8 cellular contexts compared by ENCODE assay signal in the genomic region with DNA sequence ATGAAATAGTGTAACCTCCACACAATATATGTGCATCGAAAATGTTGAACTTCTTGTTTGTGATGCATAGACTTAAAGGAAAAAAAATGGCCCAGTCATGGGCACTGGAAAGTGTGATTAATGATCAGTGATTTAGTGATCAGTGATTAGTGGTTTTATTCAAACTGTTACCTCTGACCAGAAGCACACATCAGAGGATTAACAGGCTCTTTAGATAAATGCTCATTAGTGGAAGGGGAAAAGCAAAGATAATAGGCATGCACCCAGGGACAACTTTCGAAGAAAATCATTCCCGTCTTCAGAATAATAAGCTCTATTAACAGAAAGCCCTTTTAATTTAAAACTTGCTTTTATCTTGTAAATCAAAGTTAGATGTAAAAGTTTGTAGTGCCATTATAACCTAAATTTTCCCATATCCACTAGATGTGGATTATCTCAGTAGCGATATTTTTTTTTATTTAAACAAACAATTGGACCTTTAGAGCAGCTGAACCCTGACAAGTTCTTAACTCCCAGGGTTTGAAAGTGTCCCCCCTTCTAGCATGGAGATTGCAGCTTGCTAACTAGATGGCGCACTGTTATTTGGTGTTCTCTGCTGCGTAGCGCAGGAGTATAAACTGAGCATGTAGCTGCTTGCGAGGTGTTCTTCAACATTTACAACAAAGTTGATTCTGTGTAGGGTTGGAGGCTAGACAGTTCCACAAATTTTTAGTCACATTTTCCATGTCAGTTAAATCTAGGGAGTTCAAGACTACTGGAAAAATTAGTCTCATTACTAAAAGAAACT. TPM values are rescaled to one million over a fixed set of nuclear protein-coding genes. Genes with fewer than 3 reads are reported as not detected.
A peak's percentile ranks its signal among the peaks of the same experiment; 100 is the strongest.
DNase-seq lines count a peak whose midpoint lies in the region; ATAC-seq and TF ChIP-seq lines count a peak whose summit lies in the region.
"Had no signal": no experiment of that assay in that cellular context is flagged by ENCODE, and none has a peak within 500 bp of the region (broad histone marks: within the 10 kb centered on the region; RNA-seq: fewer than 3 reads in every experiment).

A gene with protein sequence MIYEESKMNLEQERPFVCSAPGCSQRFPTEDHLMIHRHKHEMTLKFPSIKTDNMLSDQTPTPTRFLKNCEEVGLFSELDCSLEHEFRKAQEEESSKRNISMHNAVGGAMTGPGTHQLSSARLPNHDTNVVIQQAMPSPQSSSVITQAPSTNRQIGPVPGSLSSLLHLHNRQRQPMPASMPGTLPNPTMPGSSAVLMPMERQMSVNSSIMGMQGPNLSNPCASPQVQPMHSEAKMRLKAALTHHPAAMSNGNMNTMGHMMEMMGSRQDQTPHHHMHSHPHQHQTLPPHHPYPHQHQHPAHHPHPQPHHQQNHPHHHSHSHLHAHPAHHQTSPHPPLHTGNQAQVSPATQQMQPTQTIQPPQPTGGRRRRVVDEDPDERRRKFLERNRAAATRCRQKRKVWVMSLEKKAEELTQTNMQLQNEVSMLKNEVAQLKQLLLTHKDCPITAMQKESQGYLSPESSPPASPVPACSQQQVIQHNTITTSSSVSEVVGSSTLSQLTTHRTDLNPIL (plus strand): TSS at position 643 of the 787 bp plus-strand sequence. CDS start 397 bp downstream, outside the sequence.

- peaks cover 21% of the 10 kb centered on the region for H3K4me1 Mint-ChIP-seq in WTC11

- H3F3A ChIP-seq in GM23248 (ENCODE audit: insufficient read depth), result peaks cover 16% of the 10 kb centered on the region

- 90 to 98% methylated on average over 8 of the region's 8 CpGs for WGBS in GM23248 (ENCODE audit: low coverage in 1 of 2, low lambda C conversion rate in 2 of 2, missing lambda C conversion rate in 2 of 2), 2 experiments

- no peaks in the 10 kb centered on the region for H3K9me2 ChIP-seq in GM23248 (ENCODE audit: insufficient read depth)

- in situ Hi-C loops in GM23248 (cut with MboI), result no loop called here

- peak; percentile 22; the same call in 1 of the 2 replicates for ATAC-seq in WTC11

- H3K36me3 Mint-ChIP-seq in WTC11, result no peaks in the 10 kb centered on the region

- H3K27ac Mint-ChIP-seq in WTC11, result no peak within 1 kb of the TSS

- H3K27ac ChIP-seq in GM23248, result no peak within 1 kb of the TSS

- CTCF ChIA-PET in WTC11 (lab: Charles Lee), result interaction anchor here (0.5 to 1.6 kb wide), 18 partner anchors 12 to 318 kb away, joined by 3 to 8 read pairs (median 4); no protein-coding TSS in a partner anchor

- H3K4me3 ChIP-seq in GM23248, result peak within 1 kb of the TSS; percentile 85; the same call in 1 of the 2 replicates
- peak within 1 kb of the TSS; percentile 91 for H3K4me3 ChIP-seq in iPS-15b (ENCODE audit: low read depth, low read length)

- DNase-seq in GM23248 (no peak), WTC11 (ENCODE audit: low spot score) (no peak), iPS-NIHi11 (ENCODE audit: low spot score) (no peak), HuH-7.5 (ENCODE audit: low spot score) (no peak)
- DNase-seq in activated CD4-positive, alpha-beta T cell treated with anti-CD3 and anti-CD28 coated beads, Interleukin-2, amount 50 U/mL, for 4 hours, result no peak
- DNase-seq: activated CD4-positive, CD25-positive, alpha-beta regulatory T cell treated with anti-CD3 and anti-CD28 coated beads, Interleukin-2, amount 50 U/mL, for 72 hours had no signal

- no peak for TF ChIP-seq CTCF in WTC11 (IDR thresholded peaks at IDR 0.05)
- TF ChIP-seq CTCF in subcutaneous adipose tissue (IDR thresholded peaks at IDR 0.05; ENCODE audit: low read depth), result no peak

- no peak within 1 kb of the TSS for H2AFZ ChIP-seq in GM23248

- H3K27me3 Mint-ChIP-seq in WTC11 (ENCODE audit: low read depth), result peaks cover 68% of the 10 kb centered on the region

- H3K4me3 Mint-ChIP-seq in WTC11, result no peak within 1 kb of the TSS

- POLR2A ChIA-PET in WTC11 (lab: Charles Lee), result no interaction called here

- H3K9ac ChIP-seq in GM23248 (peak within 1 kb of the TSS; percentile 96), iPS-15b (ENCODE audit: low read depth, low read length) (no peak within 1 kb of the TSS)

- H3K27me3 ChIP-seq in GM23248 (replicated peaks; ENCODE audit: insufficient read depth), result no peaks in the 10 kb centered on the region
- H3K27me3 ChIP-seq in iPS-15b (ENCODE audit: control insufficient read depth, insufficient read depth, low read length), result peaks cover 64% of the 10 kb centered on the region

- H3K4me1 ChIP-seq in GM23248 (ENCODE audit: insufficient read depth) (peaks cover 20% of the 10 kb centered on the region), iPS-15b (ENCODE audit: control insufficient read depth, insufficient read depth, low read length) (peaks cover 8% of the 10 kb centered on the region)

- H3K79me2 ChIP-seq in GM23248 (ENCODE audit: insufficient read depth), result peaks cover 27% of the 10 kb centered on the region; the same call in 1 of the 2 replicates

- no peaks in the 10 kb centered on the region for H4K20me1 ChIP-seq in GM23248 (ENCODE audit: insufficient read depth)

- H3K4me2 ChIP-seq in GM23248 (ENCODE audit: unreplicated experiment), result peak within 1 kb of the TSS; percentile 98

- no peaks in the 10 kb centered on the region for H3K9me3 Mint-ChIP-seq in WTC11

- no peaks in the 10 kb centered on the region for H3K9me3 ChIP-seq in GM23248 (ENCODE audit: low read depth)
- no peaks in the 10 kb centered on the region for H3K9me3 ChIP-seq in iPS-15b (ENCODE audit: control insufficient read depth, insufficient read depth, low read length)

- H3K36me3 ChIP-seq in GM23248 (ENCODE audit: low read depth) (no peaks in the 10 kb centered on the region), iPS-15b (ENCODE audit: control insufficient read depth, insufficient read depth, low read length) (no peaks in the 10 kb centered on the region)

TF ChIP-seq in WTC11, 78 proteins besides CTCF, POLR2A, EP300 and RAD21:
- TF ChIP-seq, protein P1, sequence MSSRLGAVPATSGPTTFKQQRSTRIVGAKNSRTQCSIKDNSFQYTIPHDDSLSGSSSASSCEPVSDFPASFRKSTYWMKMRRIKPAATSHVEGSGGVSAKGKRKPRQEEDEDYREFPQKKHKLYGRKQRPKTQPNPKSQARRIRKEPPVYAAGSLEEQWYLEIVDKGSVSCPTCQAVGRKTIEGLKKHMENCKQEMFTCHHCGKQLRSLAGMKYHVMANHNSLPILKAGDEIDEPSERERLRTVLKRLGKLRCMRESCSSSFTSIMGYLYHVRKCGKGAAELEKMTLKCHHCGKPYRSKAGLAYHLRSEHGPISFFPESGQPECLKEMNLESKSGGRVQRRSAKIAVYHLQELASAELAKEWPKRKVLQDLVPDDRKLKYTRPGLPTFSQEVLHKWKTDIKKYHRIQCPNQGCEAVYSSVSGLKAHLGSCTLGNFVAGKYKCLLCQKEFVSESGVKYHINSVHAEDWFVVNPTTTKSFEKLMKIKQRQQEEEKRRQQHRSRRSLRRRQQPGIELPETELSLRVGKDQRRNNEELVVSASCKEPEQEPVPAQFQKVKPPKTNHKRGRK (CRISPR knock-in tag; IDR thresholded peaks at IDR 0.05; ENCODE audit: borderline replicate concordance), result no peak
- TF ChIP-seq ZNF121 (CRISPR knock-in tag; IDR thresholded peaks at IDR 0.05), result no peak
- TF ChIP-seq, protein P2, sequence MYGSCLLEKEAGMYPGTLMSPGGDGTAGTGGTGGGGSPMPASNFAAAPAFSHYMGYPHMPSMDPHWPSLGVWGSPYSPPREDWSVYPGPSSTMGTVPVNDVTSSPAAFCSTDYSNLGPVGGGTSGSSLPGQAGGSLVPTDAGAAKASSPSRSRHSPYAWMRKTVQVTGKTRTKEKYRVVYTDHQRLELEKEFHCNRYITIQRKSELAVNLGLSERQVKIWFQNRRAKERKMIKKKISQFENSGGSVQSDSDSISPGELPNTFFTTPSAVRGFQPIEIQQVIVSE (CRISPR knock-in tag; IDR thresholded peaks at IDR 0.05; ENCODE audit: borderline replicate concordance), result no peak
- no peak for TF ChIP-seq FOXP1 (CRISPR knock-in tag; IDR thresholded peaks at IDR 0.05; ENCODE audit: borderline replicate concordance)

RNA-seq across cellular contexts. Expression of the gene that starts here (rescaled TPM):
- total RNA-seq in GM23248 (2014; rRNA removed; shearing (Covaris generic)), result 13.6 and 14.8 TPM in 2 replicates
- polyA plus RNA-seq in GM23248 (2016; fragmentation: Nextera tagmentation; extraction: Ambion mirVana), result 15.2 and 19.2 TPM in 2 replicates
- 1.1 to 1.7 TPM (median 1.3 TPM) in 3 replicates for total RNA-seq in WTC11 (2021)
- total RNA-seq in subcutaneous adipose tissue, result 10 to 100 TPM; 11.9 to 25.3 (median 14.4) TPM
